ENCODE assay signal across 9 cellular contexts in genomic region chr11:47409440-47410403, GRCh38. TPM values are rescaled to one million over a fixed set of nuclear protein-coding genes. Genes with fewer than 3 reads are reported as not detected.
A peak's percentile ranks its signal among the peaks of the same experiment; 100 is the strongest.
DNase-seq lines count a peak whose midpoint lies in the region; ATAC-seq, FAIRE-seq and TF ChIP-seq lines count a peak whose summit lies in the region.
"Had no signal": no experiment of that assay in that cellular context is flagged by ENCODE, and none has a peak within 500 bp of the region (broad histone marks: within the 10 kb centered on the region; RNA-seq: fewer than 3 reads in every experiment).

No MANE protein-coding gene starts in this region.

- H3K9ac ChIP-seq in kidney (ENCODE audit: low read length in 2 of 2): peak overlapping the region; percentile 20 to 99

- H3K9me3 ChIP-seq in kidney (ENCODE audit: control insufficient read depth in 1 of 2, low read length in 2 of 2): no peaks in the 10 kb centered on the region

- peaks cover 15 to 22% of the 10 kb centered on the region in 2 donors for H3K4me1 ChIP-seq in kidney (ENCODE audit: control insufficient read depth in 1 of 2, insufficient read depth in 1 of 2, low read depth in 1 of 2, low read length in 2 of 2)

- no peak for ATAC-seq in activated CD4-positive, alpha-beta T cell treated with anti-CD3 and anti-CD28 coated beads for 36 hours
- no peak for ATAC-seq in GM18870 (IDR thresholded peaks at IDR 0.05; ENCODE audit: unreplicated experiment)

- intact Hi-C loops in activated CD4-positive, alpha-beta T cell treated with anti-CD3 and anti-CD28 coated beads for 36 hours (cut with DNase I, micrococcal nuclease): loop anchor here (2.0 to 10.0 kb wide), 4 partner anchors 15 to 598 kb away; partner anchors contain the start of genes CSTPP1 (in 1 of the 2) and PSMC3 (in 1 of the 2)
- intact Hi-C loops in kidney (cut with DNase I): no loop called here

- POLR2A ChIA-PET in activated CD4-positive, alpha-beta T cell treated with anti-CD3 and anti-CD28 coated beads for 36 hours (lab: Charles Lee): interaction anchor here (1.0 to 2.5 kb wide), 3 partner anchors 11 to 237 kb away, joined by 3 to 8 read pairs (median 4); no protein-coding TSS in a partner anchor

- peaks cover 16% of the 10 kb centered on the region for H3K4me1 Mint-ChIP-seq in activated CD4-positive, alpha-beta T cell treated with anti-CD3 and anti-CD28 coated beads for 36 hours
- H3K4me1 Mint-ChIP-seq in activated naive CD8-positive, alpha-beta T cell treated with anti-CD3 and anti-CD28 coated beads for 36 hours: peaks cover 22% of the 10 kb centered on the region

- H3K27ac Mint-ChIP-seq in activated CD4-positive, alpha-beta T cell treated with anti-CD3 and anti-CD28 coated beads for 36 hours: peak overlapping the region; percentile 89
- peak overlapping the region; percentile 92 for H3K27ac Mint-ChIP-seq in activated naive CD8-positive, alpha-beta T cell treated with anti-CD3 and anti-CD28 coated beads for 36 hours

- peak overlapping the region; percentile 95 to 97 for H3K27ac ChIP-seq in kidney (ENCODE audit: low read depth in 2 of 2, low read length in 2 of 2)
- H3K27ac ChIP-seq in temporal lobe (ENCODE audit: low read depth, low read length): peak overlapping the region; percentile 95

- H3K27me3 Mint-ChIP-seq in activated CD4-positive, alpha-beta T cell treated with anti-CD3 and anti-CD28 coated beads for 36 hours: no peaks in the 10 kb centered on the region
- H3K27me3 Mint-ChIP-seq in activated naive CD8-positive, alpha-beta T cell treated with anti-CD3 and anti-CD28 coated beads for 36 hours: no peaks in the 10 kb centered on the region

- no peak for DNase-seq in activated CD4-positive, alpha-beta T cell treated with anti-CD3 and anti-CD28 coated beads for 36 hours
- no peak for DNase-seq in activated CD4-positive, alpha-beta T cell treated with anti-CD3 and anti-CD28 coated beads, Interleukin-2, amount 50 U/mL, for 4 hours
- no peak for DNase-seq in activated naive CD8-positive, alpha-beta T cell treated with anti-CD3 and anti-CD28 coated beads for 36 hours
- peak; percentile 78 for DNase-seq in kidney
- no peak for DNase-seq in RPMI8226
- no peak for DNase-seq in SHP77 (lab: John Stamatoyannopoulos, UW)
- DNase-seq: NCI-H1105 had no signal

- H3K4me3 Mint-ChIP-seq in activated CD4-positive, alpha-beta T cell treated with anti-CD3 and anti-CD28 coated beads for 36 hours: peak overlapping the region; percentile 89
- H3K4me3 Mint-ChIP-seq in activated naive CD8-positive, alpha-beta T cell treated with anti-CD3 and anti-CD28 coated beads for 36 hours: peak overlapping the region; percentile 97

- H3K36me3 Mint-ChIP-seq in activated CD4-positive, alpha-beta T cell treated with anti-CD3 and anti-CD28 coated beads for 36 hours (ENCODE audit: low read depth): peaks cover 7% of the 10 kb centered on the region
- H3K36me3 Mint-ChIP-seq in activated naive CD8-positive, alpha-beta T cell treated with anti-CD3 and anti-CD28 coated beads for 36 hours: no peaks in the 10 kb centered on the region

- no peak for FAIRE-seq in kidney (lab: Jason Lieb, UNC)

- peak overlapping the region; percentile 67 to 94 for H3K4me3 ChIP-seq in kidney (ENCODE audit: low read length in 2 of 2)

- CTCF ChIA-PET in activated CD4-positive, alpha-beta T cell treated with anti-CD3 and anti-CD28 coated beads for 36 hours (lab: Charles Lee): interaction anchor here (0.6 to 5.5 kb wide), 10 partner anchors 9 to 233 kb away, joined by 3 to 69 read pairs (median 4); partner anchors contain the start of genes ARFGAP2 and PSMC3

- no peak for TF ChIP-seq CTCF in kidney (IDR thresholded peaks at IDR 0.05; ENCODE audit: borderline replicate concordance, extremely low read depth, insufficient read depth)

- H3K36me3 ChIP-seq in kidney (ENCODE audit: control insufficient read depth in 1 of 2, insufficient read depth in 2 of 2, low read length in 2 of 2): peaks cover 0 to 10% of the 10 kb centered on the region in 2 donors

- no peaks in the 10 kb centered on the region for H3K9me3 Mint-ChIP-seq in activated CD4-positive, alpha-beta T cell treated with anti-CD3 and anti-CD28 coated beads for 36 hours (ENCODE audit: low read depth)
- H3K9me3 Mint-ChIP-seq in activated naive CD8-positive, alpha-beta T cell treated with anti-CD3 and anti-CD28 coated beads for 36 hours: no peaks in the 10 kb centered on the region

RNA-seq across cellular contexts. Expression of gene SLC39A13, which starts 1.3 kb away (rescaled TPM):
- 10 to 100 TPM in 1 of 2 experiments, 1 to 10 TPM in 1; 8.6 to 10.7 TPM for total RNA-seq in activated CD4-positive, alpha-beta T cell treated with anti-CD3 and anti-CD28 coated beads for 36 hours
- total RNA-seq in activated naive CD8-positive, alpha-beta T cell treated with anti-CD3 and anti-CD28 coated beads for 36 hours: 10 to 100 TPM; 10.9 to 11.4 TPM
- total RNA-seq in kidney (80.6 TPM), temporal lobe (9.3 TPM)
- polyA plus RNA-seq in kidney (ENCODE audit: insufficient read depth, low read depth, low replicate concordance): 93.2 TPM

RNA-seq across cellular contexts. Expression of gene PSMC3, which starts 16.5 kb away (rescaled TPM):
- 100 to 1,000 TPM; 147 to 167 TPM for total RNA-seq in activated CD4-positive, alpha-beta T cell treated with anti-CD3 and anti-CD28 coated beads for 36 hours
- total RNA-seq in activated naive CD8-positive, alpha-beta T cell treated with anti-CD3 and anti-CD28 coated beads for 36 hours: 100 to 1,000 TPM; 168 to 176 TPM
- total RNA-seq in kidney (103 TPM), temporal lobe (90.2 TPM)
- 171 TPM for polyA plus RNA-seq in kidney (ENCODE audit: insufficient read depth, low read depth, low replicate concordance)

RNA-seq across cellular contexts. Expression of gene SPI1, which starts 31.4 kb away (rescaled TPM):
- total RNA-seq in activated CD4-positive, alpha-beta T cell treated with anti-CD3 and anti-CD28 coated beads for 36 hours: under 1 TPM; 0.11 to 0.30 TPM
- under 1 TPM; 0.25 to 0.36 TPM for total RNA-seq in activated naive CD8-positive, alpha-beta T cell treated with anti-CD3 and anti-CD28 coated beads for 36 hours
- total RNA-seq in kidney (39.8 TPM), temporal lobe (1.7 TPM)
- polyA plus RNA-seq in kidney (ENCODE audit: insufficient read depth, low read depth, low replicate concordance): 7.3 TPM

RNA-seq across cellular contexts. Expression of gene RAPSN, which starts 39.2 kb away (rescaled TPM):
- under 1 TPM in 1 of 2 experiments, not detected in 1; 0.21 TPM for total RNA-seq in activated CD4-positive, alpha-beta T cell treated with anti-CD3 and anti-CD28 coated beads for 36 hours
- total RNA-seq in activated naive CD8-positive, alpha-beta T cell treated with anti-CD3 and anti-CD28 coated beads for 36 hours: under 1 TPM in 1 of 2 experiments, not detected in 1; 0.19 TPM
- total RNA-seq in kidney (0.41 TPM), temporal lobe (not detected)
- polyA plus RNA-seq in kidney (ENCODE audit: insufficient read depth, low read depth, low replicate concordance): 0.28 TPM

RNA-seq across cellular contexts. Expression of gene MYBPC3, which starts 57.2 kb away (rescaled TPM):
- total RNA-seq in activated CD4-positive, alpha-beta T cell treated with anti-CD3 and anti-CD28 coated beads for 36 hours: not detected
- not detected for total RNA-seq in activated naive CD8-positive, alpha-beta T cell treated with anti-CD3 and anti-CD28 coated beads for 36 hours
- total RNA-seq in kidney: 0.19 TPM
- polyA plus RNA-seq in kidney (ENCODE audit: insufficient read depth, low read depth, low replicate concordance): 0.52 TPM
- total RNA-seq in temporal lobe: not detected

Comparison
In these comparisons a context has a peak if more than half of its experiments do, and no peak if none do; other contexts are left out.
1. RNA of gene SPI1, which starts 31.4 kb away (total RNA-seq): 39.8 TPM in kidney (single experiment); 1.7 TPM in temporal lobe (single experiment), 0.25 to 0.36 TPM in activated naive CD8-positive, alpha-beta T cell treated with anti-CD3 and anti-CD28 coated beads for 36 hours and 0.11 to 0.30 TPM in activated CD4-positive, alpha-beta T cell treated with anti-CD3 and anti-CD28 coated beads for 36 hours; every median in the first group is over 10 times any median in the second.